ENCODE assay signal across 8 cellular contexts in the genomic region with DNA sequence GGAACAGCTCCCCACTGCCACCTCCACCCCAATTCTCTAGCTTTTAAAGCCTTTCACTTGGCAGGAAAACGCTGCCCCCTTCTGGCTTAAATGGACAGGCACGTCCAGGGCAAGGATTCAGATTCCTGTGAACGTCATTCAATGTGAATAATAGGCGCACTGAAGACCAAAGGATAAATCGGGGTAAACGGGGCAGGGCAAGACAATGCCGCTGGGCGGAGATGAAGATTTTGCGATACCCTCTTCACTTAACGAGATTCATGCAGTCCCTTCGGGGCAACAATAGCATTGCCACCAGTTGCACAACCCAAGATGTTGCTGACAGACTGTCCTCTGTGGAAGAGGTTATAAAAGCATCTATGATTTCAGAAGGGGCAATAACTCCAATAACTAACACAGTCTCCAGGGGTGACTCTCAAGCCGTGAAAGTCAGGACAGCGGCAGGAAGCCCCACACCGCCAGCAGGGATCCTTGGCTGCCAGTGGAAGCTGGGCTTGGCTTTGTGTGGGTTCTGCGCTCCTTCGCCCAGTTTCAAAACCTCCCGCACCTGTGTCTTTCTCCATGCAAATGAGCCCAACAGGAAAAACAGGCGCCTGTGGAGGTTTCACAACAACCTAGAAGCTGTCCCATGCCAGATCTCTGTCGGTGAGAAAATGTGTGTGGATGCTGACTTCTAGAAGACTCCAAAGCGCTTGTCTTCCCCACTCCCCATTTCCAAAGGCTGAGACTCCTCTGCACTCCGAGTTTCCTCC.
DNase-seq lines count a peak whose midpoint lies in the region; ATAC-seq, FAIRE-seq and TF ChIP-seq lines count a peak whose summit lies in the region.

No MANE protein-coding gene starts in this region.

- peak overlapping the region; percentile 82 for H3K4me2 ChIP-seq in PC-9

- no TSS peak for BruUV-seq in PC-9 (replicated peaks; lab: Mats Ljungman, UMichigan)

- no peak for TF ChIP-seq EP300 in esophagus muscularis mucosa (IDR thresholded peaks at IDR 0.05)

- CTCF ChIA-PET in PC-9 (lab: Charles Lee): interaction anchor here (0.5 to 1.7 kb wide), 9 partner anchors 9 to 452 kb away, joined by 3 to 8 read pairs (median 3); no protein-coding TSS in a partner anchor

- no peak for TF ChIP-seq POLR2A in esophagus muscularis mucosa (IDR thresholded peaks at IDR 0.05; ENCODE audit: low read depth)
- TF ChIP-seq POLR2A in GM12891 (IDR thresholded peaks at IDR 0.05; ENCODE audit: low read depth, low read length): no peak

- FAIRE-seq in pancreas (lab: Jason Lieb, UNC) (no peak), GM12891 (lab: Jason Lieb, UNC) (no peak)

- H3K4me1 ChIP-seq in BE2C (no peaks in the 10 kb centered on the region), PC-9 (replicated peaks; ENCODE audit: insufficient read depth) (peaks cover 26% of the 10 kb centered on the region), esophagus muscularis mucosa (peaks cover 0 to 6% (median 2%) of the 10 kb centered on the region in 4 donors), pancreas (no peaks in the 10 kb centered on the region)

- peak in 3 of 4 donors; percentile 65 to 86 (median 72) for ATAC-seq in pancreas
- ATAC-seq in HG03565 (IDR thresholded peaks at IDR 0.05; ENCODE audit: unreplicated experiment): no peak
- no peak for ATAC-seq in activated CD4-positive, CD25-positive, alpha-beta regulatory T cell treated with anti-CD3 and anti-CD28 coated beads, Interleukin-2, amount 50 U/mL, for 24 hours

- intact Hi-C loops in PC-9 (cut with micrococcal nuclease; ENCODE audit: unreplicated experiment): loop anchor here (1.0 to 2.0 kb wide), 4 partner anchors 170 to 424 kb away; no protein-coding TSS in a partner anchor
- intact Hi-C loops in esophagus muscularis mucosa (cut with DNase I): loop anchor here (5.0 kb wide), 1 partner anchor 422 kb away; no protein-coding TSS in a partner anchor
- intact Hi-C loops in pancreas (cut with DNase I): loop anchor here in 1 of 3 donors (5.0 kb wide), 1 partner anchor 427 kb away; no protein-coding TSS in a partner anchor

- H3K36me3 ChIP-seq in BE2C (no peaks in the 10 kb centered on the region), PC-9 (ENCODE audit: low read depth) (no peaks in the 10 kb centered on the region), esophagus muscularis mucosa (no peaks in the 10 kb centered on the region), pancreas (no peaks in the 10 kb centered on the region)

- 17% methylated on average over 13 of the region's 21 CpGs for WGBS in esophagus muscularis mucosa
- WGBS in pancreas, 2 donors: 8 to 9% methylated on average over 21 of the region's 21 CpGs

- H3K27ac ChIP-seq in PC-9 (peak overlapping the region; percentile 57), esophagus muscularis mucosa (replicated peaks in 1 of 4) (no peak overlapping the region), pancreas (no peak overlapping the region)

- H3K27me3 ChIP-seq in BE2C (no peaks in the 10 kb centered on the region), PC-9 (ENCODE audit: insufficient read depth, low read depth) (no peaks in the 10 kb centered on the region), esophagus muscularis mucosa (peaks cover 0 to 83% (median 1%) of the 10 kb centered on the region in 4 donors), pancreas (peaks cover 0 to 7% (median 0%) of the 10 kb centered on the region in 4 donors)

- no peaks in the 10 kb centered on the region for H3K9me2 ChIP-seq in PC-9 (ENCODE audit: insufficient read depth)

- no peak overlapping the region for H3K4me3 ChIP-seq in BE2C (ENCODE audit: low read depth, low read length)
- H3K4me3 ChIP-seq in PC-9: peak overlapping the region; percentile 48; the same call in 1 of the 2 replicates
- H3K4me3 ChIP-seq in esophagus muscularis mucosa: no peak overlapping the region
- H3K4me3 ChIP-seq in pancreas: no peak overlapping the region

- no peaks in the 10 kb centered on the region for H3K79me2 ChIP-seq in PC-9 (ENCODE audit: low read depth)

- peak; percentile 67 for TF ChIP-seq CTCF in BE2C (IDR thresholded peaks at IDR 0.05; ENCODE audit: low read depth, low read length)
- peak; percentile 96 for TF ChIP-seq CTCF in PC-9 (conservative IDR thresholded peaks at IDR 0.05)
- peak; percentile 53 to 62 (median 53) for TF ChIP-seq CTCF in esophagus muscularis mucosa (IDR thresholded peaks at IDR 0.05)
- TF ChIP-seq CTCF in pancreas (IDR thresholded peaks at IDR 0.05): peak; percentile 21 to 47 (median 34)

- peak overlapping the region; percentile 58 for H2AFZ ChIP-seq in PC-9

- H3K9me3 ChIP-seq in BE2C: no peaks in the 10 kb centered on the region
- no peaks in the 10 kb centered on the region for H3K9me3 ChIP-seq in PC-9 (ENCODE audit: insufficient read depth, low read depth)
- H3K9me3 ChIP-seq in esophagus muscularis mucosa: no peaks in the 10 kb centered on the region
- H3K9me3 ChIP-seq in pancreas: no peaks in the 10 kb centered on the region

- no peaks in the 10 kb centered on the region for H4K20me1 ChIP-seq in PC-9 (ENCODE audit: insufficient read depth)

- peaks cover 14% of the 10 kb centered on the region; the same call in 1 of the 2 replicates for H3F3A ChIP-seq in PC-9 (ENCODE audit: insufficient read depth, low read depth)

- DNase-seq in BE2C: peak; percentile 46
- peak; percentile 51 for DNase-seq in H4 (ENCODE audit: low spot score)
- peak; percentile 69 to 89 for DNase-seq in PC-9
- no peak for DNase-seq in esophagus muscularis mucosa (ENCODE audit: extremely low spot score)
- peak in 4 of 6 donors; percentile 26 to 63 (median 34) for DNase-seq in pancreas
- DNase-seq in GM12891 (ENCODE audit: insufficient read length, low spot score): no peak

- POLR2A ChIA-PET in PC-9 (lab: Charles Lee; ENCODE audit: unreplicated experiment): no interaction called here

TF ChIP-seq in GM12891, 5 proteins besides CTCF, POLR2A, EP300 and RAD21:
- TF ChIP-seq TAF1 (IDR thresholded peaks at IDR 0.05; ENCODE audit: low read depth, low read length) (no peak), SPI1 (IDR thresholded peaks at IDR 0.05; ENCODE audit: low read depth, low read length) (no peak), POU2F2 (IDR thresholded peaks at IDR 0.05; ENCODE audit: low read depth, low read length) (no peak), POLR2AphosphoS5 (IDR thresholded peaks at IDR 0.05; ENCODE audit: low read depth, low read length) (no peak), PAX5 (IDR thresholded peaks at IDR 0.05; ENCODE audit: insufficient read depth, low read length, severe bottlenecking) (no peak)
TF ChIP-seq in GM12891: peak in this region for 0.

Comparison
In these comparisons a context has a peak if more than half of its experiments do, and no peak if none do; other contexts are left out.
1. DNase-seq: peak in BE2C (single experiment), H4 (single experiment), PC-9 (2 of 2) and pancreas (4 of 6); none in esophagus muscularis mucosa (single experiment) and GM12891 (single experiment).
2. CTCF ChIP-seq: peak in every context shown above with its lines; median percentile 96 in PC-9; 67 in BE2C; 53 in esophagus muscularis mucosa; 34 in pancreas.
3. ATAC-seq: peak in pancreas (3 of 4); none in HG03565 (single experiment) and activated CD4-positive, CD25-positive, alpha-beta regulatory T cell treated with anti-CD3 and anti-CD28 coated beads, Interleukin-2, amount 50 U/mL, for 24 hours (0 of 2).